ENCODE assay signal across 27 cellular contexts in genomic region chr1:190429932-190430331, GRCh38. TPM values are rescaled to one million over a fixed set of nuclear protein-coding genes. Genes with fewer than 3 reads are reported as not detected.
"Had no signal": no experiment of that assay in that cellular context is flagged by ENCODE, and none has a peak within 500 bp of the region (broad histone marks: within the 10 kb centered on the region; RNA-seq: fewer than 3 reads in every experiment).

No MANE protein-coding gene starts in this region.

- DNase-seq: islet precursor cell; left ventricle myocardium inferior; mesendoderm; naive B cell; natural killer cell; nephron progenitor cell; occipital lobe; psoas muscle; right lobe of liver; stimulated activated CD4-positive, alpha-beta T cell treated with anti-CD3 and anti-CD28 coated beads, Interleukin-1b, Interleukin-23, amount 100 ng/mL, for 48 hours; stimulated activated CD4-positive, alpha-beta T cell treated with anti-CD3 and anti-CD28 coated beads, Interleukin-2, amount 100 ng/mL, for 48 hours; stimulated activated CD4-positive, alpha-beta T cell treated with anti-CD3 and anti-CD28 coated beads, Interleukin-4, amount 100 ng/mL, for 4 hours; stimulated activated CD8-positive, alpha-beta memory T cell treated with anti-CD3 and anti-CD28 coated beads, Interleukin-4, amount 100 ng/mL, for 48 hours; stimulated activated naive CD4-positive, alpha-beta T cell treated with Interleukin-2 at 50 U/mL for 16 hours; stimulated activated naive CD8-positive, alpha-beta T cell treated with anti-CD3 and anti-CD28 coated beads, Interleukin-15, amount 100 ng/mL, for 72 hours; substantia nigra; upper lobe of left lung had no signal

- H3K4me1 ChIP-seq: left ventricle myocardium inferior, neural progenitor cell, parathyroid adenoma, psoas muscle, right atrium auricular region, right lobe of liver, tibial nerve, upper lobe of left lung, vagina had no signal

- H3K27me3 ChIP-seq: neural progenitor cell, neutrophil, right atrium auricular region, right lobe of liver, tibial nerve, upper lobe of left lung, vagina had no signal

- H3K4me2 ChIP-seq: neural progenitor cell, smooth muscle cell had no signal

- ATAC-seq: natural killer cell; psoas muscle; right lobe of liver; stimulated activated memory B cell treated with anti-CD40 and anti-IgM and Interleukin-4, amounts not matched to agents 10 μg/mL and 1 μg/mL and 100 μg/mL, for 72 hours; stimulated activated naive CD8-positive, alpha-beta T cell treated with anti-CD3 and anti-CD28 coated beads, Interleukin-15, amount 100 ng/mL, for 72 hours had no signal

- H3K9me3 ChIP-seq: left ventricle myocardium inferior, neutrophil, psoas muscle, right atrium auricular region, right lobe of liver, tibial nerve, upper lobe of left lung, vagina had no signal

- H3K79me2 ChIP-seq: parathyroid adenoma had no signal

- H3K36me3 ChIP-seq: left ventricle myocardium inferior, neural progenitor cell, neutrophil, right atrium auricular region, right lobe of liver, tibial nerve, upper lobe of left lung, vagina had no signal

- H2AFZ ChIP-seq: neural progenitor cell, parathyroid adenoma had no signal

- H3K4me3 ChIP-seq: left ventricle myocardium inferior, lung, neural progenitor cell, psoas muscle, right atrium auricular region, right lobe of liver, smooth muscle cell, tibial nerve, upper lobe of left lung, vagina had no signal

- H3K27ac ChIP-seq: left ventricle myocardium inferior, neural progenitor cell, neutrophil, parathyroid adenoma, psoas muscle, right atrium auricular region, right lobe of liver, tibial nerve, upper lobe of left lung, vagina had no signal

RNA-seq across cellular contexts. Expression of gene BRINP3, which starts 47.7 kb away (rescaled TPM):
- total RNA-seq: mononuclear cell, natural killer cell, psoas muscle, right lobe of liver, smooth muscle cell, vagina had no signal
